ENCODE assay signal across 8 cellular contexts in the genomic region with DNA sequence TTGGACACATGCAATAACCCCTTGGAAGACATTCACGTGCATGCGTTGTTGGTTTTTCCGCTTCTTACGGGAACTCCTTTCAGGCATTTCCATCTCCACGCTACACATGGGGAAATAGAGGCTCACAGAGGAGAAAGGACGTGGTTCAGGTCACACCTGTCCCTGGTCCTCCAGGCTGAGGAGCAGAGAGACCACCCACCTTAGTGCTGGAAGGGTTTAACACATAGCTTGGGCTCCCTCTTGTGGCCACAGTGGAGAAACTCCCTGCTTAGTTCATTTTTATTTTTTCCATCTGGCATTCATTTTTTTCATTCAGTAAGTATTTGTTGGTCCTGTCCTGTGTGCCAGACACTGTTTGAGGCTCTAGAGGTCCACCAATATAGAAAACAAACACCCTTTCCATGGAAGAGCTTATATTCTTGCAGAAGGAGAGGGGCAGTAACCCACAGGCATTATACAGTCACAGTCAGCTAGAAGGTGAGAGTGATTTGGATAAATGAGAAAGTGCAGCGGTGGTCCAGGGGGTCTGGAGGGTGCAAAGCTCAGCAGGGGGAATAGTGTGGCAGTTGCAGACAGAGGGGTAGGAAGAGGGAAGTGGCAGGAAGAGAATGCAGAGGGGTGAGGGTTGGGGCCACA. TPM values are rescaled to one million over a fixed set of nuclear protein-coding genes. Genes with fewer than 3 reads are reported as not detected.
DNase-seq lines count a peak whose midpoint lies in the region; ATAC-seq and TF ChIP-seq lines count a peak whose summit lies in the region.

No MANE protein-coding gene starts in this region.

- peak; percentile 23 to 31 for DNase-seq in NCI-H2081 (lab: John Stamatoyannopoulos, UW)
- no peak for DNase-seq in NCI-H2081 treated with DMSO at 0.1 percent for 48 hours (lab: John Stamatoyannopoulos, UW)
- DNase-seq in NCI-H146 treated with DMSO at 0.1 percent for 48 hours (lab: John Stamatoyannopoulos, UW; ENCODE audit: unreplicated experiment), result peak; percentile 45
- DNase-seq in activated B cell treated with CpG ODN at 0.5 μM for 24 hours, result peak; percentile 41
- DNase-seq in cerebellum (ENCODE audit: low spot score), result peak; percentile 16
- DNase-seq in stimulated activated CD8-positive, alpha-beta memory T cell treated with anti-CD3 and anti-CD28 coated beads, Interleukin-15, amount 100 ng/mL, for 24 hours (ENCODE audit: low read depth), result peak; percentile 19

- TF ChIP-seq RAD21 in liver (IDR thresholded peaks at IDR 0.05), result peak; percentile 72 to 79

- no peak overlapping the region for H3K9ac ChIP-seq in liver (ENCODE audit: low read depth in 1 of 2, low read length in 2 of 2)

- H3K27ac ChIP-seq in liver (ENCODE audit: low read depth in 1 of 2, low read length in 2 of 2), result no peak overlapping the region

- no peaks in the 10 kb centered on the region for H3K36me3 Mint-ChIP-seq in activated B cell treated with CpG ODN at 0.5 μM for 24 hours (ENCODE audit: low read depth)

- H3K4me1 ChIP-seq in liver (ENCODE audit: control insufficient read depth in 4 of 4, insufficient read depth in 4 of 4, low read length in 3 of 4), result no peaks in the 10 kb centered on the region

- H3K9me3 Mint-ChIP-seq in activated B cell treated with CpG ODN at 0.5 μM for 24 hours, result no peaks in the 10 kb centered on the region

- 29% methylated on average over 7 of the region's 7 CpGs for WGBS in liver

- no peaks in the 10 kb centered on the region for H3K36me3 ChIP-seq in liver (ENCODE audit: control insufficient read depth in 4 of 4, insufficient read depth in 3 of 4, low read depth in 1 of 4, low read length in 3 of 4)

- POLR2A ChIA-PET in activated B cell treated with CpG ODN at 0.5 μM for 24 hours (lab: Charles Lee), result interaction anchor here (1.0 to 1.7 kb wide), 3 partner anchors 32 to 202 kb away, joined by 3 to 7 read pairs (median 4); a partner anchor contains a TSS

- CTCF ChIA-PET in activated B cell treated with CpG ODN at 0.5 μM for 24 hours (lab: Charles Lee), result interaction anchor here (0.6 to 5.5 kb wide), 19 partner anchors 11 to 1883 kb away, joined by 3 to 80 read pairs (median 6); a partner anchor contains a TSS

- peaks cover 50% of the 10 kb centered on the region for H3K4me1 Mint-ChIP-seq in activated B cell treated with CpG ODN at 0.5 μM for 24 hours

- H3K27me3 Mint-ChIP-seq in activated B cell treated with CpG ODN at 0.5 μM for 24 hours, result no peaks in the 10 kb centered on the region

- H3K4me3 Mint-ChIP-seq in activated B cell treated with CpG ODN at 0.5 μM for 24 hours, result peak overlapping the region; percentile 70

- H3K9me3 ChIP-seq in liver (ENCODE audit: control insufficient read depth in 4 of 4, low read length in 3 of 4), result no peaks in the 10 kb centered on the region

- peak; percentile 81 for TF ChIP-seq CTCF in activated B cell treated with CpG ODN at 0.5 μM for 24 hours (IDR thresholded peaks at IDR 0.05)
- peak; percentile 64 for TF ChIP-seq CTCF in liver (IDR thresholded peaks at IDR 0.05; ENCODE audit: low read depth, low read length, missing input control)

- H3K27ac Mint-ChIP-seq in activated B cell treated with CpG ODN at 0.5 μM for 24 hours, result peak overlapping the region; percentile 75

- no peak overlapping the region for H3K4me3 ChIP-seq in liver (ENCODE audit: low read depth in 1 of 3, low read length in 3 of 3)

- intact Hi-C loops in activated B cell treated with CpG ODN at 0.5 μM for 24 hours (cut with micrococcal nuclease), result loop anchor here (1.0 to 2.0 kb wide), 3 partner anchors 35 to 222 kb away; no protein-coding TSS in a partner anchor

- peak; percentile 39 for ATAC-seq in activated B cell treated with CpG ODN at 0.5 μM for 24 hours (ENCODE audit: low read depth)
- ATAC-seq in HG02840 (IDR thresholded peaks at IDR 0.05; ENCODE audit: low FRiP score, unreplicated experiment), result no peak

- peaks cover 0 to 2% (median 2%) of the 10 kb centered on the region in 4 donors for H3K27me3 ChIP-seq in liver (ENCODE audit: control insufficient read depth in 4 of 4, insufficient read depth in 4 of 4, low read length in 3 of 4)

TF ChIP-seq in liver, 16 proteins besides CTCF, POLR2A, EP300 and RAD21:
- TF ChIP-seq, protein P1, sequence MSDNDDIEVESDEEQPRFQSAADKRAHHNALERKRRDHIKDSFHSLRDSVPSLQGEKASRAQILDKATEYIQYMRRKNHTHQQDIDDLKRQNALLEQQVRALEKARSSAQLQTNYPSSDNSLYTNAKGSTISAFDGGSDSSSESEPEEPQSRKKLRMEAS (IDR thresholded peaks at IDR 0.05), result no peak
- TF ChIP-seq HNF4G (IDR thresholded peaks at IDR 0.05) (no peak), FOXA2 (IDR thresholded peaks at IDR 0.05) (no peak), EGR1 (IDR thresholded peaks at IDR 0.05; ENCODE audit: low read depth in 2 of 2) (no peak), RXRA (IDR thresholded peaks at IDR 0.05) (no peak), TAF1 (conservative IDR thresholded peaks at IDR 0.05) (no peak), HNF4A (conservative IDR thresholded peaks at IDR 0.05) (no peak), YY1 (IDR thresholded peaks at IDR 0.05) (no peak)
- TF ChIP-seq, protein P2, sequence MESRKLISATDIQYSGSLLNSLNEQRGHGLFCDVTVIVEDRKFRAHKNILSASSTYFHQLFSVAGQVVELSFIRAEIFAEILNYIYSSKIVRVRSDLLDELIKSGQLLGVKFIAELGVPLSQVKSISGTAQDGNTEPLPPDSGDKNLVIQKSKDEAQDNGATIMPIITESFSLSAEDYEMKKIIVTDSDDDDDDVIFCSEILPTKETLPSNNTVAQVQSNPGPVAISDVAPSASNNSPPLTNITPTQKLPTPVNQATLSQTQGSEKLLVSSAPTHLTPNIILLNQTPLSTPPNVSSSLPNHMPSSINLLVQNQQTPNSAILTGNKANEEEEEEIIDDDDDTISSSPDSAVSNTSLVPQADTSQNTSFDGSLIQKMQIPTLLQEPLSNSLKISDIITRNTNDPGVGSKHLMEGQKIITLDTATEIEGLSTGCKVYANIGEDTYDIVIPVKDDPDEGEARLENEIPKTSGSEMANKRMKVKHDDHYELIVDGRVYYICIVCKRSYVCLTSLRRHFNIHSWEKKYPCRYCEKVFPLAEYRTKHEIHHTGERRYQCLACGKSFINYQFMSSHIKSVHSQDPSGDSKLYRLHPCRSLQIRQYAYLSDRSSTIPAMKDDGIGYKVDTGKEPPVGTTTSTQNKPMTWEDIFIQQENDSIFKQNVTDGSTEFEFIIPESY (IDR thresholded peaks at IDR 0.05), result no peak
TF ChIP-seq in liver: peak in this region for 0.

RNA-seq across cellular contexts. Expression of a gene that starts 24.2 kb away (rescaled TPM):
- total RNA-seq in activated B cell treated with CpG ODN at 0.5 μM for 24 hours (not detected in 2 replicates), cerebellum (119 TPM), liver (1 to 10 TPM in 1 of 2 donors, under 1 TPM in 1; 0.42 to 1.1 TPM)
- polyA plus RNA-seq in liver, result under 1 TPM; 0.28 to 0.79 TPM

RNA-seq across cellular contexts. Expression of a gene that starts 26.3 kb away (rescaled TPM):
- total RNA-seq in activated B cell treated with CpG ODN at 0.5 μM for 24 hours, result 30.5 and 31.0 TPM in 2 replicates
- total RNA-seq in cerebellum, result 2.1 TPM
- 10 to 100 TPM in 1 of 2 donors, 1 to 10 TPM in 1; 4.5 to 16.3 TPM for total RNA-seq in liver
- polyA plus RNA-seq in liver, result 1 to 10 TPM; 1.2 to 5.1 TPM

RNA-seq across cellular contexts. Expression of a gene that starts 52.1 kb away (rescaled TPM):
- total RNA-seq in activated B cell treated with CpG ODN at 0.5 μM for 24 hours, result 26.3 and 26.6 TPM in 2 replicates
- total RNA-seq in cerebellum, result 0.18 TPM
- total RNA-seq in liver, result under 1 TPM; 0.08 to 0.23 TPM
- under 1 TPM; 0.06 to 0.33 TPM for polyA plus RNA-seq in liver

RNA-seq across cellular contexts. Expression of a gene that starts 57.9 kb away (rescaled TPM):
- total RNA-seq in activated B cell treated with CpG ODN at 0.5 μM for 24 hours, result 296 and 363 TPM in 2 replicates
- 49.7 TPM for total RNA-seq in cerebellum
- total RNA-seq in liver, result 10 to 100 TPM; 16.0 to 46.7 TPM
- 10 to 100 TPM in 1 of 2 donors, 1 to 10 TPM in 1; 6.9 to 21.4 TPM for polyA plus RNA-seq in liver

Comparison
In these comparisons a context has a peak if more than half of its experiments do, and no peak if none do; other contexts are left out.
1. RNA of a gene that starts 24.2 kb away (total RNA-seq): 119 TPM in cerebellum (single experiment); 0.42 to 1.1 TPM in liver and not detected in activated B cell treated with CpG ODN at 0.5 μM for 24 hours; every median in the first group is over 10 times any median in the second.
2. RNA of a gene that starts 52.1 kb away (total RNA-seq): 26.3 to 26.6 TPM in activated B cell treated with CpG ODN at 0.5 μM for 24 hours; 0.08 to 0.23 TPM in liver and 0.18 TPM in cerebellum (single experiment); every median in the first group is over 10 times any median in the second.